14 cellular contexts compared by ENCODE assay signal in the genomic region with DNA sequence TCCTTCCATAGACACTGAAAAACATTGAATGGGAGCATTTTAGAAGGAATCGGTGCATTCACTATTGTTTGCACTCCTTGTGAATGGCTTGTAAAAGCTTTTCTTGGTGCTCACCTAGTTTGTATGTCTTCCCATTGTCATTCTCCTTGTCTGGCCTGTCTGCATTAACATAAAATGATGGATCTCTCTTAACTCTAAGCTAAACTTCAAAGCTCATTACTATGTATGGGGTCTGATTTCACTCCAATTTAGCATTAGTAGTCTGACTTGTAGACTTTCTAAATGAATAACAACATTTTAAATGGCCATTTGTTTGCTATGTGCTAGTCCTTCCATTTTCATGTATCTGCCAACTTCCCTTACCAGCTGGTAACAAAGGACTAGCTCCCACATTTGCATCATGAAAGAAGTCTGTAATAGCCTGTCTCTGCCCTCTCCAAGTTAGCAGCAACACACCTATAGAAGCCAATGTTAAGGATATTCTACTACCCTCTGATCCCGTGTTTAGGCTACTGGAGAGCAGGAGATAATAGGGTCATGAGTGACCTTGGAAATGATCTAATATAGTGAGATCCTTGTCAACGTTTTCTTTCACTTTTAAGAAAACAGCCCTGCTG.
A peak's percentile ranks its signal among the peaks of the same experiment; 100 is the strongest.
DNase-seq lines count a peak whose midpoint lies in the region; ATAC-seq and TF ChIP-seq lines count a peak whose summit lies in the region.
"Had no signal": no experiment of that assay in that cellular context is flagged by ENCODE, and none has a peak within 500 bp of the region (broad histone marks: within the 10 kb centered on the region; RNA-seq: fewer than 3 reads in every experiment).

No MANE protein-coding gene starts in this region.

- H3K27ac ChIP-seq in Karpas-422 (ENCODE audit: low read length) (no peak overlapping the region), iPS-20b (ENCODE audit: low read length) (no peak overlapping the region)
- H3K27ac ChIP-seq: BLaER1 treated with 17β-estradiol and CSF1 and Interleukin-3, amounts not matched to agents 10 nM and 100 nM had no signal

- ATAC-seq in WTC11: peak; percentile 90
- ATAC-seq in SK-N-SH treated with all-trans-retinoic acid at 6 μM for 48 hours: no peak
- ATAC-seq: HepG2 had no signal

- H3K4me1 ChIP-seq in Karpas-422 (ENCODE audit: low read length) (no peaks in the 10 kb centered on the region; the same call in 1 of the 2 replicates), iPS-20b (ENCODE audit: insufficient read depth, low read length) (peaks cover 41% of the 10 kb centered on the region)
- H3K4me1 ChIP-seq: BLaER1 treated with 17β-estradiol and CSF1 and Interleukin-3, amounts not matched to agents 10 nM and 100 nM had no signal

- H3K36me3 ChIP-seq in Karpas-422 (ENCODE audit: insufficient read depth, low read length): no peaks in the 10 kb centered on the region
- H3K36me3 ChIP-seq in iPS-20b (ENCODE audit: insufficient read depth, low read depth, low read length): no peaks in the 10 kb centered on the region
- H3K36me3 ChIP-seq: BLaER1 treated with 17β-estradiol and CSF1 and Interleukin-3, amounts not matched to agents 10 nM and 100 nM had no signal

- H3K4me2 ChIP-seq in Karpas-422 (ENCODE audit: low read depth, low read length, poor library complexity, severe bottlenecking): peak overlapping the region; percentile 24
- H3K4me2 ChIP-seq: BLaER1 treated with 17β-estradiol and CSF1 and Interleukin-3, amounts not matched to agents 10 nM and 100 nM had no signal

- H3K4me1 Mint-ChIP-seq in WTC11: peaks cover 52% of the 10 kb centered on the region

- peak; percentile 27 for DNase-seq in ELF-1 (ENCODE audit: low read depth, low spot score)
- no peak for DNase-seq in Karpas-422
- DNase-seq in WTC11 (ENCODE audit: low spot score): no peak
- DNase-seq in NCI-H82 (lab: John Stamatoyannopoulos, UW): no peak
- DNase-seq in NCI-H524 (lab: John Stamatoyannopoulos, UW): no peak
- no peak for DNase-seq in ACHN
- DNase-seq: HCEC 1CT, KG1, NCI-H1092, NCI-H446 had no signal

- POLR2A ChIA-PET in WTC11 (lab: Charles Lee): interaction anchor here (0.6 kb wide), 1 partner anchor 173 kb away, joined by 4 read pairs; no protein-coding TSS in a partner anchor

- H4K20me1 ChIP-seq in Karpas-422 (ENCODE audit: insufficient read depth, low read depth, low read length): no peaks in the 10 kb centered on the region
- H4K20me1 ChIP-seq: BLaER1 treated with 17β-estradiol and CSF1 and Interleukin-3, amounts not matched to agents 10 nM and 100 nM had no signal

- peak overlapping the region; percentile 73; the same call in 1 of the 2 replicates for H2AFZ ChIP-seq in Karpas-422 (ENCODE audit: low read length)

- peak overlapping the region; percentile 61 for H3K27ac Mint-ChIP-seq in WTC11

- H3K9me3 ChIP-seq in Karpas-422 (ENCODE audit: low read length) (no peaks in the 10 kb centered on the region), iPS-20b (ENCODE audit: insufficient read depth, low read depth, low read length) (no peaks in the 10 kb centered on the region)
- H3K9me3 ChIP-seq: BLaER1 treated with 17β-estradiol and CSF1 and Interleukin-3, amounts not matched to agents 10 nM and 100 nM had no signal

- no peaks in the 10 kb centered on the region for H3K79me2 ChIP-seq in Karpas-422 (ENCODE audit: low read length)

- no peaks in the 10 kb centered on the region for H3K36me3 Mint-ChIP-seq in WTC11

- H3K9me3 Mint-ChIP-seq in WTC11: peaks cover 4% of the 10 kb centered on the region

- no peaks in the 10 kb centered on the region for H3K9me2 ChIP-seq in Karpas-422 (replicated peaks; ENCODE audit: insufficient read depth, low read length)

- H3K9ac ChIP-seq in Karpas-422 (ENCODE audit: low read length): no peak overlapping the region
- no peak overlapping the region for H3K9ac ChIP-seq in iPS-20b (ENCODE audit: low read depth, low read length)
- H3K9ac ChIP-seq: BLaER1 treated with 17β-estradiol and CSF1 and Interleukin-3, amounts not matched to agents 10 nM and 100 nM had no signal

- no peak for TF ChIP-seq CTCF in WTC11 (IDR thresholded peaks at IDR 0.05)

- no peak overlapping the region for H3K4me3 Mint-ChIP-seq in WTC11

- H3K27me3 Mint-ChIP-seq in WTC11 (ENCODE audit: low read depth): peaks cover 25% of the 10 kb centered on the region

- in situ Hi-C loops in ACHN (cut with HindIII; ENCODE audit: low pct_ligation_motif_present, low pct_unique_long_range_greater_than_20kb, low sequenced_read_pairs): no loop called here

- H3K4me3 ChIP-seq in Karpas-422 (ENCODE audit: low read length): no peak overlapping the region
- peak overlapping the region; percentile 44 for H3K4me3 ChIP-seq in iPS-20b (ENCODE audit: low read length)
- H3K4me3 ChIP-seq: BLaER1 treated with 17β-estradiol and CSF1 and Interleukin-3, amounts not matched to agents 10 nM and 100 nM had no signal

- no peaks in the 10 kb centered on the region; the same call in 1 of the 2 replicates for H3K27me3 ChIP-seq in Karpas-422 (ENCODE audit: low read length)
- H3K27me3 ChIP-seq in iPS-20b (ENCODE audit: insufficient read depth, low read length): peaks cover 5% of the 10 kb centered on the region; the same call in 1 of the 2 replicates
- H3K27me3 ChIP-seq: BLaER1 treated with 17β-estradiol and CSF1 and Interleukin-3, amounts not matched to agents 10 nM and 100 nM had no signal

- CTCF ChIA-PET in WTC11 (lab: Charles Lee): interaction anchor here (1.4 kb wide), 1 partner anchor 12 kb away, joined by 5 read pairs; no protein-coding TSS in a partner anchor

TF ChIP-seq in WTC11, 78 proteins besides CTCF, POLR2A, EP300 and RAD21 (continues in another document):
- TF ChIP-seq ZNF138 (CRISPR knock-in tag; conservative IDR thresholded peaks at IDR 0.05) (no peak), ATF6 (CRISPR knock-in tag; IDR thresholded peaks at IDR 0.05) (no peak), NFYB (CRISPR knock-in tag; conservative IDR thresholded peaks at IDR 0.05; ENCODE audit: low read depth) (no peak), RELA (CRISPR knock-in tag; IDR thresholded peaks at IDR 0.05; ENCODE audit: borderline replicate concordance) (no peak), FOXK1 (CRISPR knock-in tag; IDR thresholded peaks at IDR 0.05) (no peak), TEAD1 (CRISPR knock-in tag; IDR thresholded peaks at IDR 0.05) (no peak)

TF ChIP-seq in SK-N-SH treated with all-trans-retinoic acid at 6 μM for 48 hours, 23 proteins besides CTCF, POLR2A, EP300 and RAD21 (continues in another document):
- TF ChIP-seq ISL1 (CRISPR knock-in tag; IDR thresholded peaks at IDR 0.05) (no peak), GLIS3 (CRISPR knock-in tag; IDR thresholded peaks at IDR 0.05) (no peak), SNAI2 (CRISPR knock-in tag; IDR thresholded peaks at IDR 0.05) (no peak), ZFP30 (CRISPR knock-in tag; IDR thresholded peaks at IDR 0.05) (no peak), BACH2 (CRISPR knock-in tag; IDR thresholded peaks at IDR 0.05; ENCODE audit: borderline replicate concordance) (no peak), OSR1 (CRISPR knock-in tag; IDR thresholded peaks at IDR 0.05) (no peak), ARNTL (CRISPR knock-in tag; IDR thresholded peaks at IDR 0.05; ENCODE audit: borderline replicate concordance, low read depth) (no peak), ZC3H10 (CRISPR knock-in tag; IDR thresholded peaks at IDR 0.05) (no peak), ESRRG (CRISPR knock-in tag; IDR thresholded peaks at IDR 0.05) (no peak), PATZ1 (CRISPR knock-in tag; IDR thresholded peaks at IDR 0.05; ENCODE audit: borderline replicate concordance) (no peak), PPARA (CRISPR knock-in tag; IDR thresholded peaks at IDR 0.05; ENCODE audit: borderline replicate concordance) (no peak), RARB (CRISPR knock-in tag; IDR thresholded peaks at IDR 0.05) (no peak)
- TF ChIP-seq, protein P1, sequence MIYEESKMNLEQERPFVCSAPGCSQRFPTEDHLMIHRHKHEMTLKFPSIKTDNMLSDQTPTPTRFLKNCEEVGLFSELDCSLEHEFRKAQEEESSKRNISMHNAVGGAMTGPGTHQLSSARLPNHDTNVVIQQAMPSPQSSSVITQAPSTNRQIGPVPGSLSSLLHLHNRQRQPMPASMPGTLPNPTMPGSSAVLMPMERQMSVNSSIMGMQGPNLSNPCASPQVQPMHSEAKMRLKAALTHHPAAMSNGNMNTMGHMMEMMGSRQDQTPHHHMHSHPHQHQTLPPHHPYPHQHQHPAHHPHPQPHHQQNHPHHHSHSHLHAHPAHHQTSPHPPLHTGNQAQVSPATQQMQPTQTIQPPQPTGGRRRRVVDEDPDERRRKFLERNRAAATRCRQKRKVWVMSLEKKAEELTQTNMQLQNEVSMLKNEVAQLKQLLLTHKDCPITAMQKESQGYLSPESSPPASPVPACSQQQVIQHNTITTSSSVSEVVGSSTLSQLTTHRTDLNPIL (CRISPR knock-in tag; IDR thresholded peaks at IDR 0.05; ENCODE audit: low read depth): no peak
- TF ChIP-seq, protein P2, sequence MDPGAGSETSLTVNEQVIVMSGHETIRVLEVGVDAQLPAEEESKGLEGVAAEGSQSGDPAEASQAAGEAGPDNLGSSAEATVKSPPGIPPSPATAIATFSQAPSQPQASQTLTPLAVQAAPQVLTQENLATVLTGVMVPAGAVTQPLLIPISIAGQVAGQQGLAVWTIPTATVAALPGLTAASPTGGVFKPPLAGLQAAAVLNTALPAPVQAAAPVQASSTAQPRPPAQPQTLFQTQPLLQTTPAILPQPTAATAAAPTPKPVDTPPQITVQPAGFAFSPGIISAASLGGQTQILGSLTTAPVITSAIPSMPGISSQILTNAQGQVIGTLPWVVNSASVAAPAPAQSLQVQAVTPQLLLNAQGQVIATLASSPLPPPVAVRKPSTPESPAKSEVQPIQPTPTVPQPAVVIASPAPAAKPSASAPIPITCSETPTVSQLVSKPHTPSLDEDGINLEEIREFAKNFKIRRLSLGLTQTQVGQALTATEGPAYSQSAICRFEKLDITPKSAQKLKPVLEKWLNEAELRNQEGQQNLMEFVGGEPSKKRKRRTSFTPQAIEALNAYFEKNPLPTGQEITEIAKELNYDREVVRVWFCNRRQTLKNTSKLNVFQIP (CRISPR knock-in tag; IDR thresholded peaks at IDR 0.05; ENCODE audit: borderline replicate concordance, low read depth): no peak
